8 cellular contexts compared by ENCODE assay signal in genomic region chr2:88919087-88919738, GRCh38.
A peak's percentile ranks its signal among the peaks of the same experiment; 100 is the strongest.
DNase-seq lines count a peak whose midpoint lies in the region; ATAC-seq and TF ChIP-seq lines count a peak whose summit lies in the region.

No MANE protein-coding gene starts in this region.

- peaks cover 85% of the 10 kb centered on the region for H3K9me3 Mint-ChIP-seq in nephron progenitor cell

- no peaks in the 10 kb centered on the region for H3K4me1 Mint-ChIP-seq in nephron progenitor cell

- no peaks in the 10 kb centered on the region for H3K36me3 Mint-ChIP-seq in nephron progenitor cell (ENCODE audit: low read depth)

- no peak overlapping the region for H3K27ac Mint-ChIP-seq in nephron progenitor cell

- no peak for ATAC-seq in GM21619 (IDR thresholded peaks at IDR 0.05; ENCODE audit: unreplicated experiment)
- no peak for ATAC-seq in GM21526 (IDR thresholded peaks at IDR 0.05; ENCODE audit: low FRiP score, unreplicated experiment)

- TF ChIP-seq CTCF in nephron progenitor cell (IDR thresholded peaks at IDR 0.05): no peak

- H3K27me3 Mint-ChIP-seq in nephron progenitor cell (ENCODE audit: low read depth, poor library complexity): no peaks in the 10 kb centered on the region

- H3K4me3 Mint-ChIP-seq in nephron progenitor cell: no peak overlapping the region

- DNase-seq in AML-193 (lab: John Stamatoyannopoulos, UW) (peak; percentile 10 to 24), H4 (ENCODE audit: low spot score) (peak; percentile 4), SW480 (ENCODE audit: low spot score) (peak; percentile 25), kidney glomerular epithelial cell (lab: John Stamatoyannopoulos, UW) (peak; percentile 15), NCI-H2029 (lab: John Stamatoyannopoulos, UW) (no peak), nephron progenitor cell (no peak)

Comparison
In these comparisons a context has a peak if more than half of its experiments do, and no peak if none do; other contexts are left out.
1. DNase-seq: peak in AML-193 (2 of 2), H4 (single experiment), SW480 (single experiment) and kidney glomerular epithelial cell (single experiment); none in NCI-H2029 (single experiment) and nephron progenitor cell (single experiment).